In the genomic region with DNA sequence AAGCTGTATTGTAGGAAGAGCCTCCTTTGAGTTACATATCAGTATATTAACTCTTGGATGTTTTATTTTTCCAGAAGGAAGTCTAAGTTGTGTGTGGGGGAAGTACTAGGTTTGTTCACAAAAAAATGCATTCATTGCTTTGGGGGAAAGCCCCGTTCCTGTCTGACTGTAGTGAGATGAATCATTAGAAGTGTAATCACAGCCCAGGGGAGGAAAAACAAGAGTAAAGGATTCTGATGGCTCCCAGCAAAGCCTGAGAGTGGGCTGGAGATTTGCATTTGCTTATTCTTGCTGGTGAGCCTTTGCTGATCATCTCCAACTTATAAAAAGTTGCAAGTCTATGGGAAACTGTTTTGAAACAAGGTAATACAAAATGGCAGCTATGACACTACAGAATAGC, we compare ENCODE assay signal across 11 cellular contexts.
A peak's percentile ranks its signal among the peaks of the same experiment; 100 is the strongest.
DNase-seq lines count a peak whose midpoint lies in the region; ATAC-seq and TF ChIP-seq lines count a peak whose summit lies in the region.
"Had no signal": no experiment of that assay in that cellular context is flagged by ENCODE, and none has a peak within 500 bp of the region (broad histone marks: within the 10 kb centered on the region; RNA-seq: fewer than 3 reads in every experiment).

No MANE protein-coding gene starts in this region.

- H3K36me3 Mint-ChIP-seq in stimulated activated memory B cell treated with anti-CD40 and anti-IgM and Interleukin-4, amounts not matched to agents 10 μg/mL and 1 μg/mL and 100 μg/mL, for 72 hours: no peaks in the 10 kb centered on the region

- H3K27ac ChIP-seq in RWPE2 (ENCODE audit: poor library complexity, severe bottlenecking): no peak overlapping the region
- H3K27ac ChIP-seq in epithelial cell of prostate: no peak overlapping the region
- no peak overlapping the region for H3K27ac ChIP-seq in dorsolateral prefrontal cortex

- no peak overlapping the region for H3K4me3 Mint-ChIP-seq in stimulated activated memory B cell treated with anti-CD40 and anti-IgM and Interleukin-4, amounts not matched to agents 10 μg/mL and 1 μg/mL and 100 μg/mL, for 72 hours

- no peaks in the 10 kb centered on the region for H3K36me3 ChIP-seq in RWPE2 (ENCODE audit: low read depth)

- H3K4me1 ChIP-seq in RWPE2 (ENCODE audit: insufficient read depth, poor library complexity, severe bottlenecking): no peaks in the 10 kb centered on the region

- no peaks in the 10 kb centered on the region for H3K9me3 ChIP-seq in RWPE2 (ENCODE audit: severe bottlenecking)

- H3K4me1 Mint-ChIP-seq in stimulated activated memory B cell treated with anti-CD40 and anti-IgM and Interleukin-4, amounts not matched to agents 10 μg/mL and 1 μg/mL and 100 μg/mL, for 72 hours: peaks cover 10% of the 10 kb centered on the region

- DNase-seq in activated T-cell treated with anti-CD3 and anti-CD28 coated beads for 24 hours (ENCODE audit: low read depth): peak; percentile 22
- no peak for DNase-seq in activated T-cell treated with anti-CD3 and anti-CD28 coated beads for 4 hours
- DNase-seq in RWPE2 (ENCODE audit: low spot score): no peak
- DNase-seq in epithelial cell of prostate (ENCODE audit: low read depth, low spot score): peak; percentile 24
- no peak for DNase-seq in dorsolateral prefrontal cortex
- no peak for DNase-seq in DMS79 (lab: John Stamatoyannopoulos, UW)
- DNase-seq in GOT3 (lab: John Stamatoyannopoulos, UW): no peak
- DNase-seq: GDM1, mesendoderm, retina had no signal

- no peak for TF ChIP-seq CTCF in RWPE2 (IDR thresholded peaks at IDR 0.05; ENCODE audit: poor library complexity, severe bottlenecking)
- no peak for TF ChIP-seq CTCF in dorsolateral prefrontal cortex (IDR thresholded peaks at IDR 0.05 in 54 of 56, conservative IDR thresholded peaks at IDR 0.05 in 2 of 56; ENCODE audit: low read depth in 1 of 56, partially characterized antibody in 56 of 56)

- ATAC-seq in RWPE2 (ENCODE audit: low read depth): peak; percentile 85
- ATAC-seq in stimulated activated memory B cell treated with anti-CD40 and anti-IgM and Interleukin-4, amounts not matched to agents 10 μg/mL and 1 μg/mL and 100 μg/mL, for 72 hours: peak; percentile 58

- H3K4me3 ChIP-seq in RWPE2 (ENCODE audit: severe bottlenecking) (no peak overlapping the region), dorsolateral prefrontal cortex (no peak overlapping the region)

- no peaks in the 10 kb centered on the region for H3K9me3 Mint-ChIP-seq in stimulated activated memory B cell treated with anti-CD40 and anti-IgM and Interleukin-4, amounts not matched to agents 10 μg/mL and 1 μg/mL and 100 μg/mL, for 72 hours

- intact Hi-C loops in dorsolateral prefrontal cortex (cut with DNase I): no loop called here

- H3K27me3 Mint-ChIP-seq in stimulated activated memory B cell treated with anti-CD40 and anti-IgM and Interleukin-4, amounts not matched to agents 10 μg/mL and 1 μg/mL and 100 μg/mL, for 72 hours: peaks cover 40% of the 10 kb centered on the region

- peaks cover 11% of the 10 kb centered on the region for H3K27me3 ChIP-seq in RWPE2 (ENCODE audit: insufficient read depth, poor library complexity, severe bottlenecking)
- H3K27me3 ChIP-seq in dorsolateral prefrontal cortex: peaks cover 0 to 26% (median 0%) of the 10 kb centered on the region in 45 donors

- H3K27ac Mint-ChIP-seq in stimulated activated memory B cell treated with anti-CD40 and anti-IgM and Interleukin-4, amounts not matched to agents 10 μg/mL and 1 μg/mL and 100 μg/mL, for 72 hours: no peak overlapping the region

Comparison
In these comparisons a context has a peak if more than half of its experiments do, and no peak if none do; other contexts are left out.
1. DNase-seq: peak in activated T-cell treated with anti-CD3 and anti-CD28 coated beads for 24 hours (single experiment) and epithelial cell of prostate (single experiment); none in activated T-cell treated with anti-CD3 and anti-CD28 coated beads for 4 hours (single experiment), RWPE2 (single experiment), dorsolateral prefrontal cortex (0 of 10), DMS79 (single experiment) and GOT3 (single experiment).